In the genomic region with DNA sequence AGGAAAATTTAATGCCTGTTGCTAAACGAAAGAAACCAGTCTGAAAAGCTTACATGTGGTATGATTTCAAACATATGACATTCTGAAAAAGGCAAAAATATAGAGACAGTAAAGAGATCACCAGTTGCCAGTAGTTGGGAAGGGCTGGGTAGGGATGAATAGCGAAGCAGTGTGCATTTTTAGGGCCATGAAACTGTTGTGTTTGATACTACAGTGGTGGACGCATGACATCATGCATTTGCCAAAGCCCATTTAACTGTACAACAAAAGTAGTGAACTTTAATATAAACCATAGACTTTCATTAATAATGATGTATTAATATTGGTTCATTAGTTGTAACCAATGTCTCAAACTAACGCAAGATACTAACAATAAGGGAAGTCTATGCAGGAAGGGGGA, we compare ENCODE assay signal across 33 cellular contexts. TPM values are rescaled to one million over a fixed set of nuclear protein-coding genes. Genes with fewer than 3 reads are reported as not detected.
"Had no signal": no experiment of that assay in that cellular context is flagged by ENCODE, and none has a peak within 500 bp of the region (broad histone marks: within the 10 kb centered on the region; RNA-seq: fewer than 3 reads in every experiment).

No MANE protein-coding gene starts in this region.

- H3K36me3 ChIP-seq: stomach, suprapubic skin, thoracic aorta, thyroid gland, tibial artery, tibial nerve, transverse colon, upper lobe of left lung, upper lobe of right lung, uterus, vagina had no signal

- H3K27me3 Mint-ChIP-seq: stimulated activated naive B cell treated with anti-CD40 and anti-IgM and Interleukin-4, amounts not matched to agents 10 μg/mL and 1 μg/mL and 100 μg/mL, for 72 hours; stimulated activated naive CD8-positive, alpha-beta T cell treated with anti-CD3 and anti-CD28 coated beads, Interleukin-15, Interleukin-2, amounts not matched to agents 100 ng/mL and 50 ng/mL, for 24 hours; type B pancreatic cell had no signal

- H3K9me3 ChIP-seq: stomach, suprapubic skin, testis, thoracic aorta, thyroid gland, tibial artery, tibial nerve, transverse colon, upper lobe of left lung, upper lobe of right lung, uterus, vagina had no signal

- H3K4me3 ChIP-seq: stomach, suprapubic skin, testis, thoracic aorta, thyroid gland, tibial artery, tibial nerve, transverse colon, upper lobe of left lung, upper lobe of right lung, uterus, vagina had no signal

- H3K27me3 ChIP-seq: stomach, suprapubic skin, testis, thyroid gland, tibial artery, tibial nerve, transverse colon, upper lobe of left lung, upper lobe of right lung, uterus, vagina had no signal

- H3K9me3 Mint-ChIP-seq: stimulated activated effector memory CD8-positive, alpha-beta T cell treated with anti-CD3 and anti-CD28 coated beads, Interleukin-12 subunit alpha, Interleukin-12 subunit beta, amount 100 ng/mL, for 72 hours; stimulated activated naive CD8-positive, alpha-beta T cell treated with anti-CD3 and anti-CD28 coated beads, Interleukin-15, amount 100 ng/mL, for 72 hours; stimulated activated naive CD8-positive, alpha-beta T cell treated with anti-CD3 and anti-CD28 coated beads, Interleukin-15, Interleukin-2, amounts not matched to agents 100 ng/mL and 50 ng/mL, for 24 hours had no signal

- H3K27ac Mint-ChIP-seq: stimulated activated effector memory CD8-positive, alpha-beta T cell treated with anti-CD3 and anti-CD28 coated beads, Interleukin-12 subunit alpha, Interleukin-12 subunit beta, amount 100 ng/mL, for 72 hours; stimulated activated memory B cell treated with anti-CD40 and anti-IgM and Interleukin-4, amounts not matched to agents 10 μg/mL and 1 μg/mL and 100 μg/mL, for 72 hours; stimulated activated naive B cell treated with anti-CD40 and anti-IgM and Interleukin-4, amounts not matched to agents 10 μg/mL and 1 μg/mL and 100 μg/mL, for 72 hours; stimulated activated naive CD8-positive, alpha-beta T cell treated with anti-CD3 and anti-CD28 coated beads, Interleukin-15, amount 100 ng/mL, for 72 hours; stimulated activated naive CD8-positive, alpha-beta T cell treated with anti-CD3 and anti-CD28 coated beads, Interleukin-15, Interleukin-2, amounts not matched to agents 100 ng/mL and 50 ng/mL, for 24 hours; type B pancreatic cell had no signal

- ATAC-seq: stimulated activated effector memory CD8-positive, alpha-beta T cell treated with anti-CD3 and anti-CD28 coated beads, Interleukin-12 subunit alpha, Interleukin-12 subunit beta, amount 100 ng/mL, for 72 hours; stimulated activated memory B cell treated with anti-CD40 and anti-IgM and Interleukin-4, amounts not matched to agents 10 μg/mL and 1 μg/mL and 100 μg/mL, for 72 hours; stimulated activated naive B cell treated with anti-CD40 and anti-IgM and Interleukin-4, amounts not matched to agents 10 μg/mL and 1 μg/mL and 100 μg/mL, for 72 hours; stimulated activated naive CD8-positive, alpha-beta T cell treated with anti-CD3 and anti-CD28 coated beads, Interleukin-15, amount 100 ng/mL, for 72 hours; stimulated activated naive CD8-positive, alpha-beta T cell treated with anti-CD3 and anti-CD28 coated beads, Interleukin-15, Interleukin-2, amounts not matched to agents 100 U/mL and 50 U/mL, for 24 hours; upper lobe of right lung had no signal

- FAIRE-seq: urothelium cell line had no signal

- DNase-seq: stimulated activated CD4-positive, alpha-beta T cell treated with anti-CD3 and anti-CD28 coated beads, Interleukin-2, amount 100 ng/mL, for 48 hours; stimulated activated CD4-positive, alpha-beta T cell treated with anti-CD3 and anti-CD28 coated beads, Interleukin-4, amount 100 ng/mL, for 1 hour; stimulated activated CD4-positive, alpha-beta T cell treated with anti-CD3 and anti-CD28 coated beads, Interleukin-4, amount 100 ng/mL, for 24 hours; stimulated activated CD4-positive, alpha-beta T cell treated with anti-CD3 and anti-CD28 coated beads, Interleukin-4, amount 100 ng/mL, for 4 hours; stimulated activated CD8-positive, alpha-beta memory T cell treated with anti-CD3 and anti-CD28 coated beads, Interleukin-4, amount 100 ng/mL, for 48 hours; stimulated activated naive B cell treated with anti-CD40 and anti-IgM and Interleukin-4, amounts not matched to agents 10 μg/mL and 1 μg/mL and 100 μg/mL, for 72 hours; stimulated activated naive CD4-positive, alpha-beta T cell; stimulated activated naive CD4-positive, alpha-beta T cell treated with Interleukin-2 at 50 U/mL for 16 hours; stimulated activated naive CD8-positive, alpha-beta T cell treated with anti-CD3 and anti-CD28 coated beads, Interleukin-15, amount 100 ng/mL, for 72 hours; stimulated activated naive CD8-positive, alpha-beta T cell treated with anti-CD3 and anti-CD28 coated beads, Interleukin-15, Interleukin-2, amounts not matched to agents 100 U/mL and 50 U/mL, for 24 hours; stomach; substantia nigra; testis; thyroid gland; tibial artery; transverse colon; trophoblast cell; upper lobe of left lung; upper lobe of right lung; uterus had no signal

- H3K36me3 Mint-ChIP-seq: stimulated activated effector memory CD8-positive, alpha-beta T cell treated with anti-CD3 and anti-CD28 coated beads, Interleukin-12 subunit alpha, Interleukin-12 subunit beta, amount 100 ng/mL, for 72 hours; stimulated activated memory B cell treated with anti-CD40 and anti-IgM and Interleukin-4, amounts not matched to agents 10 μg/mL and 1 μg/mL and 100 μg/mL, for 72 hours; stimulated activated naive B cell treated with anti-CD40 and anti-IgM and Interleukin-4, amounts not matched to agents 10 μg/mL and 1 μg/mL and 100 μg/mL, for 72 hours; type B pancreatic cell had no signal

- H3K4me3 Mint-ChIP-seq: stimulated activated effector memory CD8-positive, alpha-beta T cell treated with anti-CD3 and anti-CD28 coated beads, Interleukin-12 subunit alpha, Interleukin-12 subunit beta, amount 100 ng/mL, for 72 hours; stimulated activated memory B cell treated with anti-CD40 and anti-IgM and Interleukin-4, amounts not matched to agents 10 μg/mL and 1 μg/mL and 100 μg/mL, for 72 hours; stimulated activated naive B cell treated with anti-CD40 and anti-IgM and Interleukin-4, amounts not matched to agents 10 μg/mL and 1 μg/mL and 100 μg/mL, for 72 hours; stimulated activated naive CD8-positive, alpha-beta T cell treated with anti-CD3 and anti-CD28 coated beads, Interleukin-15, amount 100 ng/mL, for 72 hours; stimulated activated naive CD8-positive, alpha-beta T cell treated with anti-CD3 and anti-CD28 coated beads, Interleukin-15, Interleukin-2, amounts not matched to agents 100 ng/mL and 50 ng/mL, for 24 hours; type B pancreatic cell had no signal

- H3K4me1 Mint-ChIP-seq: stimulated activated effector memory CD8-positive, alpha-beta T cell treated with anti-CD3 and anti-CD28 coated beads, Interleukin-12 subunit alpha, Interleukin-12 subunit beta, amount 100 ng/mL, for 72 hours; stimulated activated memory B cell treated with anti-CD40 and anti-IgM and Interleukin-4, amounts not matched to agents 10 μg/mL and 1 μg/mL and 100 μg/mL, for 72 hours; stimulated activated naive B cell treated with anti-CD40 and anti-IgM and Interleukin-4, amounts not matched to agents 10 μg/mL and 1 μg/mL and 100 μg/mL, for 72 hours; stimulated activated naive CD8-positive, alpha-beta T cell treated with anti-CD3 and anti-CD28 coated beads, Interleukin-15, amount 100 ng/mL, for 72 hours had no signal

- H3K27ac ChIP-seq: stomach, suprapubic skin, testis, thoracic aorta, thyroid gland, tibial artery, tibial nerve, transverse colon, upper lobe of left lung, upper lobe of right lung, uterus, vagina had no signal

- H3K4me1 ChIP-seq: stomach, testis, thyroid gland, tibial artery, tibial nerve, transverse colon, upper lobe of left lung, upper lobe of right lung, uterus had no signal

RNA-seq across cellular contexts. Expression of gene EPYC, which starts 14.7 kb away (rescaled TPM):
- total RNA-seq: stomach, subcutaneous adipose tissue, suprapubic skin, temporal lobe, testis, thoracic aorta, thyroid gland, tibial nerve, transverse colon, upper lobe of left lung, upper lobe of right lung, ureter, vagina had no signal
- polyA plus RNA-seq: stomach, urinary bladder had no signal

RNA-seq across cellular contexts. Expression of gene KERA, which starts 38.4 kb away (rescaled TPM):
- total RNA-seq: subcutaneous adipose tissue, suprapubic skin, thoracic aorta, thyroid gland, tibial nerve, transverse colon, upper lobe of left lung, upper lobe of right lung, ureter, vagina had no signal
- polyA plus RNA-seq: stomach had no signal
